8 cellular contexts compared by ENCODE assay signal in genomic region chr1:228165372-228166169, GRCh38. TPM values are rescaled to one million over a fixed set of nuclear protein-coding genes. Genes with fewer than 3 reads are reported as not detected.
A peak's percentile ranks its signal among the peaks of the same experiment; 100 is the strongest.
DNase-seq lines count a peak whose midpoint lies in the region; ATAC-seq and TF ChIP-seq lines count a peak whose summit lies in the region.

IBA57 (plus strand) TSS chr1:228165804; CDS start chr1:228165817, 13 bp downstream.

- no peaks in the 10 kb centered on the region for H3K36me3 ChIP-seq in thoracic aorta

- ATAC-seq in omental fat pad (ENCODE audit: low FRiP score) (peak; percentile 89), thoracic aorta (ENCODE audit: insufficient number of reproducible peaks, low FRiP score, low read depth) (peak; percentile 95)

- H3K27me3 Mint-ChIP-seq in HFFc6 (ENCODE audit: insufficient read depth), result peaks cover 1% of the 10 kb centered on the region; the same call in 1 of the 2 replicates

- no peaks in the 10 kb centered on the region for H3K27me3 ChIP-seq in thoracic aorta (replicated peaks; ENCODE audit: insufficient read depth)

- peak within 1 kb of the TSS; percentile 98 to 99 for H3K27ac ChIP-seq in thoracic aorta

- peaks cover 27% of the 10 kb centered on the region for H3K4me1 Mint-ChIP-seq in HFFc6 (ENCODE audit: low read depth)

- H3K4me1 ChIP-seq in thoracic aorta (ENCODE audit: control insufficient read depth in 1 of 2, low read depth in 2 of 2), result peaks cover 3 to 17% of the 10 kb centered on the region in 2 donors

- TF ChIP-seq CTCF in HFFc6 (IDR thresholded peaks at IDR 0.05) (peak; percentile 95), omental fat pad (IDR thresholded peaks at IDR 0.05) (peak in 1 of 3 donors; percentile 97), thoracic aorta (IDR thresholded peaks at IDR 0.05) (peak; percentile 90)

- peak within 1 kb of the TSS; percentile 90 for H3K4me3 Mint-ChIP-seq in HFFc6

- no peaks in the 10 kb centered on the region for H3K9me3 Mint-ChIP-seq in HFFc6

- no peaks in the 10 kb centered on the region for H3K9me3 ChIP-seq in thoracic aorta

- peak within 1 kb of the TSS; percentile 89 for H3K27ac Mint-ChIP-seq in HFFc6

- H3K4me3 ChIP-seq in GM08714 (ENCODE audit: low read length) (peak within 1 kb of the TSS; percentile 93), thoracic aorta (peak within 1 kb of the TSS; percentile 90)

- peak; percentile 99 for DNase-seq in HFFc6
- peak; percentile 98 for DNase-seq in NAMALWA (ENCODE audit: low spot score)
- DNase-seq in SK-N-DZ (ENCODE audit: low spot score), result peak; percentile 96
- peak; percentile 100 for DNase-seq in activated naive CD4-positive, alpha-beta T cell treated with anti-CD3 and anti-CD28 coated beads, Interleukin-2, amount 50 U/mL, for 16 hours
- peak; percentile 51 for DNase-seq in glomerular endothelial cell (ENCODE audit: extremely low read depth, low read depth, low spot score)
- peak; percentile 96 for DNase-seq in omental fat pad (ENCODE audit: low spot score)
- DNase-seq in thoracic aorta (ENCODE audit: low spot score), result peak; percentile 95

- 0 out of 2 replicates have a peak, but pooled peaks cover 6% of the 10 kb centered on the region for H3K36me3 Mint-ChIP-seq in HFFc6 (ENCODE audit: low read depth)

RNA-seq across cellular contexts. Expression of gene IBA57, which starts in this region (rescaled TPM):
- total RNA-seq in HFFc6 (2021; fragmentation: NEBNext Ultra II Directional; extraction: Animal tissue kit (Norgen Biotek cat#: 25700)), result 1 to 10 TPM; 4.2 to 5.8 (median 4.7) TPM
- polyA plus RNA-seq in SK-N-DZ (2014; cell fraction: cytosol; rRNA removed), result 4.7 and 4.8 TPM in 2 replicates
- 2.9 and 5.6 TPM in 2 replicates for polyA plus RNA-seq in SK-N-DZ (2014; cell fraction: nucleus; rRNA removed)
- total RNA-seq in glomerular endothelial cell (2.6 and 7.2 TPM in 2 replicates), omental fat pad (1 to 10 TPM; 5.1 to 7.6 (median 6.5) TPM), thoracic aorta (10 to 100 TPM in 1 of 2 donors, 1 to 10 TPM in 1; 3.5 to 12.2 TPM)

Comparison
In these comparisons a context has a peak if more than half of its experiments do, and no peak if none do; other contexts are left out.
1. Peak in every context shown above with its lines: DNase-seq, ATAC-seq, H3K4me3 ChIP-seq and H3K27ac ChIP-seq.